9 cellular contexts compared by ENCODE assay signal in the genomic region with DNA sequence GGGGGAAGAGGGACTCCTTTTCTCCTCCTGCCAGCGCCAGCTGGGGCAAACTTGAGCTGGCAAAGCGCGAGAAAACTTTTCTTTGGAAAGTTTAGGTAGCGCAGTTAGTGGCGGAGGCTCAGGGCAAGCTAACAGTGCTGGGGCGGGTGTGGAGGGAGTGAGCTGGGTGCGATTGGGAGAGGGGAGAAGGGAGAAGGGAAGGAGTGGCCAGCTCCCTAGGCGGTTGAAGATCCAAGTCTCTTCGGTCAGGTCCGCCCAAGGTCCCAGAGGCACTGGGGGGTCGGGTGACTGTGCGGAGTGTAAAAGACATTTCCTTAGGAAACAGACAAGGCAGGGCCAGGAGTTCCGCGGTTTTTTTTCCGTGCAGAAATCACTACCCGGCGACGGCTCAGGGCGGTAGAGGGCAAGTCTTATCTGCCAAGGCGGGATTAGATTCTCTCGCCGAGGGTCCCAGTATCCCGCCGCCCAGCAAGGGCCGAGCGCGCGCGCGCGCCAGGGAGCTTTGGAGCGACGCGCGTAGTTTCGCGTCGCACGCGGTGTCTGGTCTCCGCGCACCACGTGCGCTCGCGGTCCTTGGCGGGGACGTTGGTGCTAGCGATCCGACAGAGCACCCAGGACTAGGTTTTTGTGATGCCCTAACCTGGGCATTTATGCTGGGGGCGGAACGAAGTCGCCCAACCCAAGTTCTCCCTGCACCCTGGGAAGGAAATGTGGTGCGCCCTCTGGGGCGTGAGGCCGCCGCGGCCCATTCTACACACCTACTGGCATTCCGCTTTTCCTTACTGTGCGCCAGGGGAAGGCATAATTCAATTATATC. TPM values are rescaled to one million over a fixed set of nuclear protein-coding genes. Genes with fewer than 3 reads are reported as not detected.
DNase-seq lines count a peak whose midpoint lies in the region; ATAC-seq and TF ChIP-seq lines count a peak whose summit lies in the region.
"Had no signal": no experiment of that assay in that cellular context is flagged by ENCODE, and none has a peak within 500 bp of the region (broad histone marks: within the 10 kb centered on the region; RNA-seq: fewer than 3 reads in every experiment).

No MANE protein-coding gene starts in this region.

- intact Hi-C loops in prostate gland (cut with DNase I) = loop anchor here (2.0 to 5.0 kb wide), 2 partner anchors 25 to 35 kb away; partner anchors contain the start of gene NFIB

- peak; percentile 9 for TF ChIP-seq POLR2A in prostate gland (IDR thresholded peaks at IDR 0.05)

- H3K27ac Mint-ChIP-seq in activated naive CD8-positive, alpha-beta T cell treated with anti-CD3 and anti-CD28 coated beads for 36 hours = no peak overlapping the region
- H3K27ac Mint-ChIP-seq: activated naive CD8-positive, alpha-beta T cell had no signal

- peak; percentile 46 for DNase-seq in DMS153 treated with DMSO at 0.1 percent for 48 hours (lab: John Stamatoyannopoulos, UW; ENCODE audit: unreplicated experiment)
- DNase-seq in right atrium auricular region (ENCODE audit: low spot score) = no peak
- DNase-seq in prostate gland (ENCODE audit: low spot score) = no peak
- DNase-seq in HEK293T (ENCODE audit: extremely low spot score) = no peak
- no peak for DNase-seq in activated naive CD8-positive, alpha-beta T cell treated with anti-CD3 and anti-CD28 coated beads for 36 hours
- no peak for DNase-seq in midbrain (lab: John Stamatoyannopoulos, UW)

- no peak overlapping the region for H3K4me3 Mint-ChIP-seq in activated naive CD8-positive, alpha-beta T cell treated with anti-CD3 and anti-CD28 coated beads for 36 hours
- H3K4me3 Mint-ChIP-seq: activated naive CD8-positive, alpha-beta T cell had no signal

- H3K4me3 ChIP-seq in right atrium auricular region = peak overlapping the region; percentile 49 to 60
- peak overlapping the region; percentile 33 to 45 for H3K4me3 ChIP-seq in prostate gland

- CTCF ChIA-PET in HEK293T (lab: Yijun Ruan, JAX) = interaction anchor here (0.5 kb wide), 1 partner anchor 206 kb away, joined by 3 read pairs; no protein-coding TSS in a partner anchor

- POLR2A ChIA-PET in HEK293T (lab: Yijun Ruan, JAX) = no interaction called here

- H3K4me1 Mint-ChIP-seq in activated naive CD8-positive, alpha-beta T cell treated with anti-CD3 and anti-CD28 coated beads for 36 hours = peaks cover 19% of the 10 kb centered on the region

- no peaks in the 10 kb centered on the region for H3K9me3 Mint-ChIP-seq in activated naive CD8-positive, alpha-beta T cell treated with anti-CD3 and anti-CD28 coated beads for 36 hours

- H3K36me3 Mint-ChIP-seq in activated naive CD8-positive, alpha-beta T cell treated with anti-CD3 and anti-CD28 coated beads for 36 hours = no peaks in the 10 kb centered on the region
- H3K36me3 Mint-ChIP-seq: activated naive CD8-positive, alpha-beta T cell had no signal

- 2% methylated on average over 60 of the region's 60 CpGs for WGBS in prostate gland

- TF ChIP-seq CTCF in right atrium auricular region (IDR thresholded peaks at IDR 0.05) (peak in 1 of 2 donors; percentile 47), prostate gland (IDR thresholded peaks at IDR 0.05) (peak in 2 of 4 experiments; percentile 25 to 31)

- H3K27ac ChIP-seq in angular gyrus (ENCODE audit: low read depth, low read length) (peak overlapping the region; percentile 53), right atrium auricular region (peak overlapping the region; percentile 92 to 93), prostate gland (peak overlapping the region; percentile 81 to 83)

- no peaks in the 10 kb centered on the region for H3K27me3 ChIP-seq in right atrium auricular region
- H3K27me3 ChIP-seq in prostate gland (replicated peaks; ENCODE audit: insufficient read depth) = no peaks in the 10 kb centered on the region

- H3K9me3 ChIP-seq in right atrium auricular region = no peaks in the 10 kb centered on the region
- H3K9me3 ChIP-seq in prostate gland = no peaks in the 10 kb centered on the region

- ATAC-seq in GM19351 (IDR thresholded peaks at IDR 0.05; ENCODE audit: unreplicated experiment) = no peak

- H3K4me1 ChIP-seq in right atrium auricular region (peaks cover 0 to 67% of the 10 kb centered on the region in 2 donors), prostate gland (replicated peaks) (no peaks in the 10 kb centered on the region)

- no peaks in the 10 kb centered on the region for H3K36me3 ChIP-seq in right atrium auricular region
- H3K36me3 ChIP-seq in prostate gland = no peaks in the 10 kb centered on the region

- H3K27me3 Mint-ChIP-seq in activated naive CD8-positive, alpha-beta T cell treated with anti-CD3 and anti-CD28 coated beads for 36 hours = peaks cover 6% of the 10 kb centered on the region

TF ChIP-seq in HEK293T, 16 proteins besides CTCF, POLR2A, EP300 and RAD21:
- TF ChIP-seq TARDBP (IDR thresholded peaks at IDR 0.05) (no peak), ZNF384 (IDR thresholded peaks at IDR 0.05) (no peak), ELF4 (IDR thresholded peaks at IDR 0.05) (no peak), NFRKB (IDR thresholded peaks at IDR 0.05) (no peak), HDGF (IDR thresholded peaks at IDR 0.05; ENCODE audit: borderline replicate concordance) (no peak), BHLHE40 (IDR thresholded peaks at IDR 0.05; ENCODE audit: borderline replicate concordance) (no peak), SUZ12 (IDR thresholded peaks at IDR 0.05) (no peak), SP1 (IDR thresholded peaks at IDR 0.05) (no peak), CTBP1 (IDR thresholded peaks at IDR 0.05; ENCODE audit: borderline replicate concordance) (no peak), FOXM1 (IDR thresholded peaks at IDR 0.05; ENCODE audit: borderline replicate concordance) (no peak), ARNT (IDR thresholded peaks at IDR 0.05) (no peak), LEF1 (IDR thresholded peaks at IDR 0.05; ENCODE audit: borderline replicate concordance) (no peak), FOXK2 (IDR thresholded peaks at IDR 0.05) (no peak), PKNOX1 (IDR thresholded peaks at IDR 0.05) (no peak)
TF ChIP-seq in HEK293T: peak in this region for 0.

RNA-seq across cellular contexts. Expression of gene NFIB, which starts 33.7 kb away (rescaled TPM):
- total RNA-seq in right atrium auricular region (10 to 100 TPM; 74.4 to 80.1 TPM), prostate gland (100 to 1,000 TPM; 131 to 165 TPM)
- not detected for total RNA-seq in activated naive CD8-positive, alpha-beta T cell treated with anti-CD3 and anti-CD28 coated beads for 36 hours

Comparison
In these comparisons a context has a peak if more than half of its experiments do, and no peak if none do; other contexts are left out.
1. RNA of gene NFIB, which starts 33.7 kb away (total RNA-seq): 131 to 165 TPM in prostate gland and 74.4 to 80.1 TPM in right atrium auricular region; not detected in activated naive CD8-positive, alpha-beta T cell treated with anti-CD3 and anti-CD28 coated beads for 36 hours; every median in the first group is over 10 times any median in the second.
2. Peak in every context shown above with its lines, with median percentiles within 50 percentile points of each other: H3K27ac ChIP-seq.